Comparison of ENCODE assay signal across 8 cellular contexts in the genomic region with DNA sequence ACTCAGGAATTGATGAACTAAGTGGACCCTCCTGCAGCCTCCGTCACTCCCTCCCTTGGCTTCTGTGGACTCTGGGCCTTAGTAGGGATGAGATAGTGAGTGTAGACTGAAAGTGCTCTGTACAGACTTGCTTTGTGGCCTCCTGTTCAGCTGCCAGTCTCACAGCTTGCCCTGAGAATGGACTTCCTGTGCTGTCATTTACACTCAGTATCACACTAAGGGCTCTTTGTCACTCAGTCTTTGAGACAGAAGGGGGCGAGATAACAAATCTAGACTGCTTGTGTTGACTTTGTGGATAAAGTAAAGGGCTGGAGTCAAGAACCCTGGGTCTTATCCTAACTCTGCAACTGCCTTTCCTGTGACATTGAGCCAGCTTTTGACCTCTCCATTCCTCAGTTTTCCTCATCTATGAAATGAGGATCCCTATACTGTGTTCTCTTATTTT. TPM values are rescaled to one million over a fixed set of nuclear protein-coding genes. Genes with fewer than 3 reads are reported as not detected.
A peak's percentile ranks its signal among the peaks of the same experiment; 100 is the strongest.
DNase-seq lines count a peak whose midpoint lies in the region; ATAC-seq, FAIRE-seq and TF ChIP-seq lines count a peak whose summit lies in the region.

No MANE protein-coding gene starts in this region.

- peak; percentile 94 for FAIRE-seq in TTC549 (lab: Jason Lieb, UNC)

- H3K9me3 ChIP-seq in lower lobe of right lung (no peaks in the 10 kb centered on the region), gastrocnemius medialis (no peaks in the 10 kb centered on the region), tibial artery (no peaks in the 10 kb centered on the region)

- DNase-seq in activated naive CD8-positive, alpha-beta T cell treated with anti-CD3 and anti-CD28 coated beads, Interleukin-2, amount 10 ng/mL, durations not matched to agents 7 days and 5 days, result no peak
- DNase-seq in activated naive CD8-positive, alpha-beta T cell treated with anti-CD3 and anti-CD28 coated beads, Interleukin-2, amount 50 U/mL, for 24 hours, result no peak
- no peak for DNase-seq in lower lobe of right lung
- no peak for DNase-seq in gastrocnemius medialis
- DNase-seq in tibial artery, result no peak
- DNase-seq in NCI-H2081 treated with DMSO at 0.1 percent for 48 hours (lab: John Stamatoyannopoulos, UW), result no peak

- peak; percentile 63 for ATAC-seq in activated naive CD8-positive, alpha-beta T cell treated with anti-CD3 and anti-CD28 coated beads, Interleukin-2, amount 10 ng/mL, durations not matched to agents 7 days and 5 days (ENCODE audit: low read depth)
- ATAC-seq in activated naive CD8-positive, alpha-beta T cell treated with anti-CD3 and anti-CD28 coated beads, Interleukin-2, amount 50 U/mL, for 24 hours, result no peak
- ATAC-seq in HG03139 (IDR thresholded peaks at IDR 0.05; ENCODE audit: unreplicated experiment) (peak; percentile 79), lower lobe of right lung (peak; percentile 51 to 60), gastrocnemius medialis (no peak)

- H3K4me1 ChIP-seq in lower lobe of right lung, result peaks cover 10% of the 10 kb centered on the region
- H3K4me1 ChIP-seq in gastrocnemius medialis, result peaks cover 9 to 13% of the 10 kb centered on the region in 2 donors
- H3K4me1 ChIP-seq in tibial artery, result peaks cover 0 to 10% (median 3%) of the 10 kb centered on the region in 4 donors

- H3K27ac ChIP-seq in lower lobe of right lung, result no peak overlapping the region
- H3K27ac ChIP-seq in gastrocnemius medialis, result peak overlapping the region in 2 of 4 donors; percentile 1 to 29
- no peak overlapping the region for H3K27ac ChIP-seq in tibial artery

- no peak overlapping the region for H3K4me3 Mint-ChIP-seq in activated naive CD8-positive, alpha-beta T cell treated with anti-CD3 and anti-CD28 coated beads, Interleukin-2, amount 10 ng/mL, durations not matched to agents 7 days and 5 days
- H3K4me3 Mint-ChIP-seq in activated naive CD8-positive, alpha-beta T cell treated with anti-CD3 and anti-CD28 coated beads, Interleukin-2, amount 50 U/mL, for 24 hours, result no peak overlapping the region

- H3K36me3 ChIP-seq in lower lobe of right lung (no peaks in the 10 kb centered on the region), gastrocnemius medialis (no peaks in the 10 kb centered on the region), tibial artery (no peaks in the 10 kb centered on the region)

- no peak overlapping the region for H3K4me3 ChIP-seq in lower lobe of right lung
- no peak overlapping the region for H3K4me3 ChIP-seq in gastrocnemius medialis
- H3K4me3 ChIP-seq in tibial artery, result no peak overlapping the region

- no peak overlapping the region for H3K27ac Mint-ChIP-seq in activated naive CD8-positive, alpha-beta T cell treated with anti-CD3 and anti-CD28 coated beads, Interleukin-2, amount 10 ng/mL, durations not matched to agents 7 days and 5 days
- H3K27ac Mint-ChIP-seq in activated naive CD8-positive, alpha-beta T cell treated with anti-CD3 and anti-CD28 coated beads, Interleukin-2, amount 50 U/mL, for 24 hours, result no peak overlapping the region

- H3K36me3 Mint-ChIP-seq in activated naive CD8-positive, alpha-beta T cell treated with anti-CD3 and anti-CD28 coated beads, Interleukin-2, amount 10 ng/mL, durations not matched to agents 7 days and 5 days, result no peaks in the 10 kb centered on the region
- H3K36me3 Mint-ChIP-seq in activated naive CD8-positive, alpha-beta T cell treated with anti-CD3 and anti-CD28 coated beads, Interleukin-2, amount 50 U/mL, for 24 hours (ENCODE audit: low read depth), result no peaks in the 10 kb centered on the region

- POLR2A ChIA-PET in activated naive CD8-positive, alpha-beta T cell treated with anti-CD3 and anti-CD28 coated beads, Interleukin-2, amount 10 ng/mL, durations not matched to agents 7 days and 5 days (lab: Charles Lee), result no interaction called here

- H3K27me3 Mint-ChIP-seq in activated naive CD8-positive, alpha-beta T cell treated with anti-CD3 and anti-CD28 coated beads, Interleukin-2, amount 10 ng/mL, durations not matched to agents 7 days and 5 days, result peaks cover 10% of the 10 kb centered on the region
- H3K27me3 Mint-ChIP-seq in activated naive CD8-positive, alpha-beta T cell treated with anti-CD3 and anti-CD28 coated beads, Interleukin-2, amount 50 U/mL, for 24 hours, result peaks cover 1% of the 10 kb centered on the region

- intact Hi-C loops in lower lobe of right lung (cut with DNase I) (no loop called here), gastrocnemius medialis (cut with DNase I; ENCODE audit: low total_unique reads) (loop anchor here (5.0 kb wide), 1 partner anchor 585 kb away; no protein-coding TSS in a partner anchor), tibial artery (cut with DNase I; ENCODE audit: low total_unique reads) (loop anchor here (10.0 kb wide), 1 partner anchor 587 kb away; no protein-coding TSS in a partner anchor)

- in situ Hi-C loops in gastrocnemius medialis (cut with MboI; ENCODE audit: low sequenced_read_pairs in 4 of 4), result loop anchor here (5.0 to 25.0 kb wide), 4 partner anchors 587 to 687 kb away; no protein-coding TSS in a partner anchor

- TF ChIP-seq CTCF in lower lobe of right lung (IDR thresholded peaks at IDR 0.05) (no peak), gastrocnemius medialis (IDR thresholded peaks at IDR 0.05 in 4 of 5, conservative IDR thresholded peaks at IDR 0.05 in 1 of 5) (no peak), tibial artery (IDR thresholded peaks at IDR 0.05) (no peak)

- H3K27me3 ChIP-seq in lower lobe of right lung (ENCODE audit: low read depth), result no peaks in the 10 kb centered on the region
- H3K27me3 ChIP-seq in gastrocnemius medialis, result no peaks in the 10 kb centered on the region
- no peaks in the 10 kb centered on the region for H3K27me3 ChIP-seq in tibial artery

- no peaks in the 10 kb centered on the region for H3K9me3 Mint-ChIP-seq in activated naive CD8-positive, alpha-beta T cell treated with anti-CD3 and anti-CD28 coated beads, Interleukin-2, amount 10 ng/mL, durations not matched to agents 7 days and 5 days
- no peaks in the 10 kb centered on the region for H3K9me3 Mint-ChIP-seq in activated naive CD8-positive, alpha-beta T cell treated with anti-CD3 and anti-CD28 coated beads, Interleukin-2, amount 50 U/mL, for 24 hours

- TF ChIP-seq POLR2A in gastrocnemius medialis (IDR thresholded peaks at IDR 0.05), result no peak

- H3K4me1 Mint-ChIP-seq in activated naive CD8-positive, alpha-beta T cell treated with anti-CD3 and anti-CD28 coated beads, Interleukin-2, amount 10 ng/mL, durations not matched to agents 7 days and 5 days, result no peaks in the 10 kb centered on the region
- no peaks in the 10 kb centered on the region for H3K4me1 Mint-ChIP-seq in activated naive CD8-positive, alpha-beta T cell treated with anti-CD3 and anti-CD28 coated beads, Interleukin-2, amount 50 U/mL, for 24 hours

RNA-seq across cellular contexts. Expression of gene SPRY2, which starts 21.0 kb away (rescaled TPM):
- under 1 TPM; 0.47 to 0.60 TPM for total RNA-seq in activated naive CD8-positive, alpha-beta T cell treated with anti-CD3 and anti-CD28 coated beads, Interleukin-2, amount 10 ng/mL, durations not matched to agents 7 days and 5 days
- total RNA-seq in lower lobe of right lung (44.6 TPM), gastrocnemius medialis (10 to 100 TPM; 15.7 to 32.2 (median 22.2) TPM)

Comparison
In these comparisons a context has a peak if more than half of its experiments do, and no peak if none do; other contexts are left out.
1. ATAC-seq: peak in activated naive CD8-positive, alpha-beta T cell treated with anti-CD3 and anti-CD28 coated beads, Interleukin-2, amount 10 ng/mL, durations not matched to agents 7 days and 5 days (single experiment), HG03139 (single experiment) and lower lobe of right lung (2 of 2); none in activated naive CD8-positive, alpha-beta T cell treated with anti-CD3 and anti-CD28 coated beads, Interleukin-2, amount 50 U/mL, for 24 hours (single experiment) and gastrocnemius medialis (0 of 2).
2. RNA of gene SPRY2, which starts 21.0 kb away (total RNA-seq): 44.6 TPM in lower lobe of right lung (single experiment) and 15.7 to 32.2 TPM in gastrocnemius medialis; 0.47 to 0.60 TPM in activated naive CD8-positive, alpha-beta T cell treated with anti-CD3 and anti-CD28 coated beads, Interleukin-2, amount 10 ng/mL, durations not matched to agents 7 days and 5 days; every median in the first group is over 10 times any median in the second.